21 cellular contexts compared by ENCODE assay signal in genomic region chr3:47015151-47015550, GRCh38. TPM values are rescaled to one million over a fixed set of nuclear protein-coding genes. Genes with fewer than 3 reads are reported as not detected.
A peak's percentile ranks its signal among the peaks of the same experiment; 100 is the strongest.
DNase-seq lines count a peak whose midpoint lies in the region; ATAC-seq and TF ChIP-seq lines count a peak whose summit lies in the region.
"Had no signal": no experiment of that assay in that cellular context is flagged by ENCODE, and none has a peak within 500 bp of the region (broad histone marks: within the 10 kb centered on the region; RNA-seq: fewer than 3 reads in every experiment).

No MANE protein-coding gene starts in this region.

- ATAC-seq in activated CD4-positive, alpha-beta T cell treated with anti-CD3 and anti-CD28 coated beads for 36 hours = no peak
- no peak for ATAC-seq in CD8-positive, alpha-beta T cell
- no peak for ATAC-seq in naive thymus-derived CD8-positive, alpha-beta T cell
- ATAC-seq: pancreas, right cardiac atrium had no signal

- H3K4me1 ChIP-seq in CD8-positive, alpha-beta T cell (ENCODE audit: insufficient read depth, low read length) = peaks cover 20% of the 10 kb centered on the region

- H3K27me3 ChIP-seq in CD8-positive, alpha-beta T cell (ENCODE audit: insufficient read depth, low read length) = no peaks in the 10 kb centered on the region
- H3K27me3 ChIP-seq: cardiac muscle cell, pancreas, upper lobe of left lung had no signal

- no peak overlapping the region for H3K4me3 Mint-ChIP-seq in activated CD4-positive, alpha-beta T cell treated with anti-CD3 and anti-CD28 coated beads for 36 hours
- no peak overlapping the region for H3K4me3 Mint-ChIP-seq in CD8-positive, alpha-beta T cell
- no peak overlapping the region for H3K4me3 Mint-ChIP-seq in activated CD4-positive, alpha-beta memory T cell treated with anti-CD3 and anti-CD28 coated beads for 36 hours
- H3K4me3 Mint-ChIP-seq in naive thymus-derived CD8-positive, alpha-beta T cell = no peak overlapping the region
- H3K4me3 Mint-ChIP-seq: activated B cell treated with CpG ODN at 0.5 μM for 24 hours; dendritic cell treated with granulocyte-macrophage colony-stimulating factor and Interleukin-4, amounts not matched to agents 40 ng/mL and 50 ng/mL, for 4 days had no signal

- H3K27me3 Mint-ChIP-seq in activated CD4-positive, alpha-beta T cell treated with anti-CD3 and anti-CD28 coated beads for 36 hours = no peaks in the 10 kb centered on the region
- H3K27me3 Mint-ChIP-seq in CD8-positive, alpha-beta T cell (ENCODE audit: low read depth) = no peaks in the 10 kb centered on the region
- no peaks in the 10 kb centered on the region for H3K27me3 Mint-ChIP-seq in activated CD4-positive, alpha-beta memory T cell treated with anti-CD3 and anti-CD28 coated beads for 36 hours
- H3K27me3 Mint-ChIP-seq in naive thymus-derived CD8-positive, alpha-beta T cell = no peaks in the 10 kb centered on the region
- H3K27me3 Mint-ChIP-seq: activated B cell treated with CpG ODN at 0.5 μM for 24 hours; dendritic cell treated with granulocyte-macrophage colony-stimulating factor and Interleukin-4, amounts not matched to agents 40 ng/mL and 50 ng/mL, for 4 days had no signal

- no peak for DNase-seq in activated CD4-positive, alpha-beta T cell treated with anti-CD3 and anti-CD28 coated beads for 36 hours
- DNase-seq in activated CD4-positive, alpha-beta T cell treated with anti-CD3 and anti-CD28 coated beads, Interleukin-2, amount 50 U/mL, for 1 hour = no peak
- no peak for DNase-seq in CD8-positive, alpha-beta T cell
- DNase-seq in activated CD4-positive, alpha-beta memory T cell treated with anti-CD3 and anti-CD28 coated beads for 36 hours = no peak
- no peak for DNase-seq in naive thymus-derived CD8-positive, alpha-beta T cell
- DNase-seq in NCI-H2196 treated with DMSO at 0.1 percent for 48 hours (lab: John Stamatoyannopoulos, UW; ENCODE audit: unreplicated experiment) (no peak), GDM1 (lab: John Stamatoyannopoulos, UW) (no peak)
- no peak for DNase-seq in stimulated activated CD4-positive, alpha-beta T cell treated with anti-CD3 and anti-CD28 coated beads, Interleukin-15, amount 100 ng/mL, for 24 hours
- DNase-seq: activated B cell treated with CpG ODN at 0.5 μM for 24 hours; activated effector memory CD4-positive, alpha-beta T cell treated with Interleukin-2 at 50 U/mL for 16 hours; KG1; kidney glomerular epithelial cell; NCI-H526; pancreas; right cardiac atrium; stimulated activated CD4-positive, alpha-beta T cell treated with anti-CD3 and anti-CD28 coated beads, Interleukin-12 subunit alpha, Interleukin-12 subunit beta, amount 100 ng/mL, for 4 hours; T1000; upper lobe of left lung had no signal

- intact Hi-C loops in activated CD4-positive, alpha-beta T cell treated with anti-CD3 and anti-CD28 coated beads for 36 hours (cut with DNase I, micrococcal nuclease) = loop anchor here (5.0 to 10.0 kb wide), 5 partner anchors 42 to 360 kb away; partner anchors contain the start of genes KIF9 (in 1 of the 2), KLHL18 (in 1 of the 2) and SETD2 (in 1 of the 2)
- intact Hi-C loops in CD8-positive, alpha-beta T cell (cut with DNase I, micrococcal nuclease) = loop anchor here in 1 of 2 experiments (10.0 kb wide), 1 partner anchor 50 kb away; no protein-coding TSS in a partner anchor
- intact Hi-C loops in activated CD4-positive, alpha-beta memory T cell treated with anti-CD3 and anti-CD28 coated beads for 36 hours (cut with micrococcal nuclease) = loop anchor here (5.0 to 10.0 kb wide), 4 partner anchors 38 to 367 kb away; partner anchors contain the start of genes CCDC12, NBEAL2, PTPN23 and SETD2

- H3K27ac ChIP-seq in CD8-positive, alpha-beta T cell (ENCODE audit: low read depth, low read length) = no peak overlapping the region
- H3K27ac ChIP-seq: cardiac muscle cell, SK-N-MC, upper lobe of left lung had no signal

- H3K36me3 Mint-ChIP-seq in activated CD4-positive, alpha-beta T cell treated with anti-CD3 and anti-CD28 coated beads for 36 hours (ENCODE audit: low read depth) = peaks cover 26% of the 10 kb centered on the region
- peaks cover 59% of the 10 kb centered on the region for H3K36me3 Mint-ChIP-seq in CD8-positive, alpha-beta T cell
- peaks cover 16% of the 10 kb centered on the region for H3K36me3 Mint-ChIP-seq in activated CD4-positive, alpha-beta memory T cell treated with anti-CD3 and anti-CD28 coated beads for 36 hours
- H3K36me3 Mint-ChIP-seq in naive thymus-derived CD8-positive, alpha-beta T cell = peaks cover 0 to 56% (median 0%) of the 10 kb centered on the region in 3 donors

- H3K27ac Mint-ChIP-seq in activated CD4-positive, alpha-beta T cell treated with anti-CD3 and anti-CD28 coated beads for 36 hours = peak overlapping the region; percentile 24
- peak overlapping the region; percentile 58 for H3K27ac Mint-ChIP-seq in CD8-positive, alpha-beta T cell
- H3K27ac Mint-ChIP-seq in activated CD4-positive, alpha-beta memory T cell treated with anti-CD3 and anti-CD28 coated beads for 36 hours = peak overlapping the region; percentile 35
- peak overlapping the region in 9 of 10 donors; percentile 31 to 83 (median 49) for H3K27ac Mint-ChIP-seq in naive thymus-derived CD8-positive, alpha-beta T cell
- H3K27ac Mint-ChIP-seq: activated B cell treated with CpG ODN at 0.5 μM for 24 hours; dendritic cell treated with granulocyte-macrophage colony-stimulating factor and Interleukin-4, amounts not matched to agents 40 ng/mL and 50 ng/mL, for 4 days had no signal

- no peak for TF ChIP-seq CTCF in CD8-positive, alpha-beta T cell (IDR thresholded peaks at IDR 0.05)

- CTCF ChIA-PET in activated CD4-positive, alpha-beta T cell treated with anti-CD3 and anti-CD28 coated beads for 36 hours (lab: Charles Lee) = interaction anchor here (1.1 kb wide), 1 partner anchor 9 kb away, joined by 3 read pairs; no protein-coding TSS in a partner anchor
- CTCF ChIA-PET in CD8-positive, alpha-beta T cell (lab: Charles Lee) = no interaction called here
- CTCF ChIA-PET in activated CD4-positive, alpha-beta memory T cell treated with anti-CD3 and anti-CD28 coated beads for 36 hours (lab: Charles Lee) = no interaction called here

- H3K9me3 Mint-ChIP-seq in activated CD4-positive, alpha-beta T cell treated with anti-CD3 and anti-CD28 coated beads for 36 hours (ENCODE audit: low read depth) = no peaks in the 10 kb centered on the region
- H3K9me3 Mint-ChIP-seq in CD8-positive, alpha-beta T cell = no peaks in the 10 kb centered on the region
- H3K9me3 Mint-ChIP-seq in activated CD4-positive, alpha-beta memory T cell treated with anti-CD3 and anti-CD28 coated beads for 36 hours = no peaks in the 10 kb centered on the region
- no peaks in the 10 kb centered on the region for H3K9me3 Mint-ChIP-seq in naive thymus-derived CD8-positive, alpha-beta T cell
- H3K9me3 Mint-ChIP-seq: activated B cell treated with CpG ODN at 0.5 μM for 24 hours; dendritic cell treated with granulocyte-macrophage colony-stimulating factor and Interleukin-4, amounts not matched to agents 40 ng/mL and 50 ng/mL, for 4 days had no signal

- POLR2A ChIA-PET in activated CD4-positive, alpha-beta T cell treated with anti-CD3 and anti-CD28 coated beads for 36 hours (lab: Charles Lee) = no interaction called here
- POLR2A ChIA-PET in CD8-positive, alpha-beta T cell (lab: Charles Lee) = no interaction called here
- POLR2A ChIA-PET in activated CD4-positive, alpha-beta memory T cell treated with anti-CD3 and anti-CD28 coated beads for 36 hours (lab: Charles Lee) = no interaction called here
- POLR2A ChIA-PET in naive thymus-derived CD8-positive, alpha-beta T cell (lab: Charles Lee) = no interaction called here

- H3K4me3 ChIP-seq in CD8-positive, alpha-beta T cell (ENCODE audit: low read depth, low read length) = no peak overlapping the region
- H3K4me3 ChIP-seq: cardiac muscle cell, pancreas, SK-N-MC, upper lobe of left lung had no signal

- peaks cover 43% of the 10 kb centered on the region for H3K4me1 Mint-ChIP-seq in activated CD4-positive, alpha-beta T cell treated with anti-CD3 and anti-CD28 coated beads for 36 hours
- H3K4me1 Mint-ChIP-seq in CD8-positive, alpha-beta T cell (ENCODE audit: low read depth) = peaks cover 40% of the 10 kb centered on the region
- peaks cover 44% of the 10 kb centered on the region for H3K4me1 Mint-ChIP-seq in activated CD4-positive, alpha-beta memory T cell treated with anti-CD3 and anti-CD28 coated beads for 36 hours (ENCODE audit: low read depth)
- peaks cover 19 to 57% (median 37%) of the 10 kb centered on the region in 4 donors for H3K4me1 Mint-ChIP-seq in naive thymus-derived CD8-positive, alpha-beta T cell

- no peaks in the 10 kb centered on the region for H3K9me3 ChIP-seq in CD8-positive, alpha-beta T cell (ENCODE audit: low read length)
- H3K9me3 ChIP-seq: pancreas, upper lobe of left lung had no signal

- peaks cover 17% of the 10 kb centered on the region for H3K36me3 ChIP-seq in CD8-positive, alpha-beta T cell (ENCODE audit: insufficient read depth, low read length)

RNA-seq across cellular contexts. Expression of gene NBEAL2, which starts 35.7 kb away (rescaled TPM):
- 10 to 100 TPM; 83.4 to 84.9 TPM for total RNA-seq in activated CD4-positive, alpha-beta T cell treated with anti-CD3 and anti-CD28 coated beads for 36 hours
- 100 to 1,000 TPM; 187 to 201 TPM for total RNA-seq in CD8-positive, alpha-beta T cell
- total RNA-seq in activated CD4-positive, alpha-beta memory T cell treated with anti-CD3 and anti-CD28 coated beads for 36 hours = 100 to 1,000 TPM; 114 to 117 TPM
- total RNA-seq in naive thymus-derived CD8-positive, alpha-beta T cell = 10 to 100 TPM; 40.7 to 46.0 TPM
- 1 to 10 TPM in 2 of 3 donors, under 1 TPM in 1; 0.89 to 2.8 (median 1.9) TPM for polyA plus RNA-seq in naive thymus-derived CD8-positive, alpha-beta T cell

RNA-seq across cellular contexts. Expression of gene CCDC12, which starts 38.6 kb away (rescaled TPM):
- 10 to 100 TPM; 45.4 to 47.8 TPM for total RNA-seq in activated CD4-positive, alpha-beta T cell treated with anti-CD3 and anti-CD28 coated beads for 36 hours
- total RNA-seq in CD8-positive, alpha-beta T cell = 100 to 1,000 TPM in 1 of 2 experiments, 10 to 100 TPM in 1; 99.9 to 107 TPM
- total RNA-seq in activated CD4-positive, alpha-beta memory T cell treated with anti-CD3 and anti-CD28 coated beads for 36 hours = 10 to 100 TPM; 44.3 to 49.9 TPM
- total RNA-seq in naive thymus-derived CD8-positive, alpha-beta T cell = 10 to 100 TPM; 58.8 to 59.5 TPM
- 100 to 1,000 TPM in 2 of 3 donors, 10 to 100 TPM in 1; 81.9 to 106 (median 106) TPM for polyA plus RNA-seq in naive thymus-derived CD8-positive, alpha-beta T cell
